ENCODE assay signal across 37 cellular contexts in genomic region chr11:1581976-1582375, GRCh38. TPM values are rescaled to one million over a fixed set of nuclear protein-coding genes. Genes with fewer than 3 reads are reported as not detected.
"Had no signal": no experiment of that assay in that cellular context is flagged by ENCODE, and none has a peak within 500 bp of the region (broad histone marks: within the 10 kb centered on the region; RNA-seq: fewer than 3 reads in every experiment).

No MANE protein-coding gene starts in this region.

- H3K4me1 Mint-ChIP-seq: activated CD8-positive, alpha-beta memory T cell treated with anti-CD3 and anti-CD28 coated beads, Interleukin-2, amount 10 ng/mL, durations not matched to agents 7 days and 5 days; activated naive CD8-positive, alpha-beta T cell treated with anti-CD3 and anti-CD28 coated beads, Interleukin-2, amount 10 ng/mL, durations not matched to agents 7 days and 5 days had no signal

- H3K36me3 ChIP-seq: brain microvascular endothelial cell, breast epithelium had no signal

- H3K4me3 ChIP-seq: body of pancreas, breast epithelium had no signal

- DNase-seq: activated B cell treated with CpG ODN at 0.5 μM for 24 hours; activated CD4-positive, alpha-beta memory T cell treated with anti-CD3 and anti-CD28 coated beads, Interleukin-2, amount 10 ng/mL, durations not matched to agents 7 days and 5 days; activated CD4-positive, alpha-beta T cell treated with anti-CD3 and anti-CD28 coated beads for 1 hour; activated CD4-positive, alpha-beta T cell treated with anti-CD3 and anti-CD28 coated beads for 36 hours; activated CD4-positive, alpha-beta T cell treated with anti-CD3 and anti-CD28 coated beads for 48 hours; activated CD4-positive, alpha-beta T cell treated with anti-CD3 and anti-CD28 coated beads, Interleukin-2, amount 10 ng/mL, durations not matched to agents 7 days and 5 days; activated CD4-positive, alpha-beta T cell treated with anti-CD3 and anti-CD28 coated beads, Interleukin-2, amount 50 U/mL, for 48 hours; activated CD8-positive, alpha-beta memory T cell treated with anti-CD3 and anti-CD28 coated beads for 24 hours; activated CD8-positive, alpha-beta memory T cell treated with anti-CD3 and anti-CD28 coated beads, Interleukin-2, amount 10 ng/mL, durations not matched to agents 7 days and 5 days; activated CD8-positive, alpha-beta memory T cell treated with anti-CD3 and anti-CD28 coated beads, Interleukin-2, amount 50 U/mL, for 48 hours; activated CD8-positive, alpha-beta T cell treated with anti-CD3 and anti-CD28 coated beads, Interleukin-2, amount 10 ng/mL, durations not matched to agents 7 days and 5 days; activated effector memory CD4-positive, alpha-beta T cell treated with Interleukin-2 at 50 U/mL for 16 hours; activated gamma-delta T cell; activated naive CD4-positive, alpha-beta T cell treated with anti-CD3 and anti-CD28 coated beads, Interleukin-2, amount 10 ng/mL, durations not matched to agents 7 days and 5 days; activated naive CD4-positive, alpha-beta T cell treated with Interleukin-2 at 50 U/mL for 16 hours; activated naive CD8-positive, alpha-beta T cell treated with anti-CD3 and anti-CD28 coated beads, Interleukin-2, amount 10 ng/mL, durations not matched to agents 7 days and 5 days; activated naive CD8-positive, alpha-beta T cell treated with anti-CD3 and anti-CD28 coated beads, Interleukin-2, amount 50 U/mL, for 24 hours; activated T-cell treated with anti-CD3 and anti-CD28 coated beads, Interleukin-2, amount 50 U/mL, for 24 hours; activated T-cell treated with anti-CD3 and anti-CD28 coated beads, Interleukin-2, amount 50 U/mL, for 48 hours; amygdala; aorta; body of pancreas; brain microvascular endothelial cell; cerebellar nuclear complex; T-helper 17 cell had no signal

- H3K4me1 ChIP-seq: body of pancreas, breast epithelium had no signal

- H3K27ac Mint-ChIP-seq: activated B cell treated with CpG ODN at 0.5 μM for 24 hours; activated CD4-positive, alpha-beta memory T cell treated with anti-CD3 and anti-CD28 coated beads, Interleukin-2, amount 10 ng/mL, durations not matched to agents 7 days and 5 days; activated CD4-positive, alpha-beta T cell treated with anti-CD3 and anti-CD28 coated beads for 36 hours; activated CD4-positive, alpha-beta T cell treated with anti-CD3 and anti-CD28 coated beads, Interleukin-2, amount 10 ng/mL, durations not matched to agents 7 days and 5 days; activated CD8-positive, alpha-beta memory T cell treated with anti-CD3 and anti-CD28 coated beads, Interleukin-2, amount 10 ng/mL, durations not matched to agents 7 days and 5 days; activated CD8-positive, alpha-beta T cell treated with anti-CD3 and anti-CD28 coated beads, Interleukin-2, amount 10 ng/mL, durations not matched to agents 7 days and 5 days; activated naive CD4-positive, alpha-beta T cell treated with anti-CD3 and anti-CD28 coated beads, Interleukin-2, amount 10 ng/mL, durations not matched to agents 7 days and 5 days; activated naive CD4-positive, alpha-beta T cell treated with anti-CD3 and anti-CD28 coated beads, Interleukin-2, amount 50 U/mL, for 24 hours; activated naive CD8-positive, alpha-beta T cell; activated naive CD8-positive, alpha-beta T cell treated with anti-CD3 and anti-CD28 coated beads, Interleukin-2, amount 10 ng/mL, durations not matched to agents 7 days and 5 days; activated naive CD8-positive, alpha-beta T cell treated with anti-CD3 and anti-CD28 coated beads, Interleukin-2, amount 50 U/mL, for 24 hours; activated T-cell treated with anti-CD3 and anti-CD28 coated beads, Interleukin-2, amount 50 U/mL, for 24 hours; activated T-helper 2 cell treated with anti-CD3 and anti-CD28 coated beads, Interferon-gamma antibody, Interleukin-2, Interleukin-4, amounts not matched to agents 10 μg/mL and 5 μg/mL and 100 μg/mL, durations not matched to agents 14 hours and 24 hours and 36 hours; T-helper 17 cell had no signal

- H3K9me3 Mint-ChIP-seq: activated naive CD4-positive, alpha-beta T cell treated with anti-CD3 and anti-CD28 coated beads, Interleukin-2, amount 50 U/mL, for 24 hours; activated T-cell treated with anti-CD3 and anti-CD28 coated beads, Interleukin-2, amount 50 U/mL, for 24 hours; central memory CD8-positive, alpha-beta T cell had no signal

- H3K4me3 Mint-ChIP-seq: activated B cell treated with CpG ODN at 0.5 μM for 24 hours; activated CD4-positive, alpha-beta memory T cell treated with anti-CD3 and anti-CD28 coated beads, Interleukin-2, amount 10 ng/mL, durations not matched to agents 7 days and 5 days; activated CD4-positive, alpha-beta T cell treated with anti-CD3 and anti-CD28 coated beads for 36 hours; activated CD4-positive, alpha-beta T cell treated with anti-CD3 and anti-CD28 coated beads, Interleukin-2, amount 10 ng/mL, durations not matched to agents 7 days and 5 days; activated CD8-positive, alpha-beta memory T cell treated with anti-CD3 and anti-CD28 coated beads, Interleukin-2, amount 10 ng/mL, durations not matched to agents 7 days and 5 days; activated CD8-positive, alpha-beta T cell treated with anti-CD3 and anti-CD28 coated beads, Interleukin-2, amount 10 ng/mL, durations not matched to agents 7 days and 5 days; activated naive CD4-positive, alpha-beta T cell treated with anti-CD3 and anti-CD28 coated beads, Interleukin-2, amount 10 ng/mL, durations not matched to agents 7 days and 5 days; activated naive CD4-positive, alpha-beta T cell treated with anti-CD3 and anti-CD28 coated beads, Interleukin-2, amount 50 U/mL, for 24 hours; activated naive CD8-positive, alpha-beta T cell; activated naive CD8-positive, alpha-beta T cell treated with anti-CD3 and anti-CD28 coated beads, Interleukin-2, amount 10 ng/mL, durations not matched to agents 7 days and 5 days; activated naive CD8-positive, alpha-beta T cell treated with anti-CD3 and anti-CD28 coated beads, Interleukin-2, amount 50 U/mL, for 24 hours; activated T-cell treated with anti-CD3 and anti-CD28 coated beads, Interleukin-2, amount 50 U/mL, for 24 hours; central memory CD8-positive, alpha-beta T cell; T-helper 17 cell had no signal

- H3K36me3 Mint-ChIP-seq: activated CD8-positive, alpha-beta memory T cell treated with anti-CD3 and anti-CD28 coated beads, Interleukin-2, amount 10 ng/mL, durations not matched to agents 7 days and 5 days; activated naive CD4-positive, alpha-beta T cell treated with anti-CD3 and anti-CD28 coated beads, Interleukin-2, amount 10 ng/mL, durations not matched to agents 7 days and 5 days; activated naive CD8-positive, alpha-beta T cell treated with anti-CD3 and anti-CD28 coated beads, Interleukin-2, amount 10 ng/mL, durations not matched to agents 7 days and 5 days had no signal

- H3K27ac ChIP-seq: body of pancreas, brain microvascular endothelial cell, breast epithelium, VCaP had no signal

- H3K27me3 Mint-ChIP-seq: central memory CD8-positive, alpha-beta T cell; T-helper 17 cell had no signal

- H3K27me3 ChIP-seq: body of pancreas, brain microvascular endothelial cell, breast epithelium had no signal

- H3K9me3 ChIP-seq: body of pancreas had no signal

- ATAC-seq: activated CD4-positive, alpha-beta T cell treated with anti-CD3 and anti-CD28 coated beads for 36 hours; activated CD8-positive, alpha-beta memory T cell treated with anti-CD3 and anti-CD28 coated beads, Interleukin-2, amount 10 ng/mL, durations not matched to agents 7 days and 5 days; activated CD8-positive, alpha-beta T cell treated with anti-CD3 and anti-CD28 coated beads, Interleukin-2, amount 10 ng/mL, durations not matched to agents 7 days and 5 days; activated naive CD8-positive, alpha-beta T cell treated with anti-CD3 and anti-CD28 coated beads, Interleukin-2, amount 50 U/mL, for 24 hours; body of pancreas; T-helper 17 cell had no signal

RNA-seq across cellular contexts. Expression of gene KRTAP5-1, which starts 3.1 kb away (rescaled TPM):
- total RNA-seq: activated B cell treated with CpG ODN at 0.5 μM for 24 hours; activated CD4-positive, alpha-beta memory T cell treated with anti-CD3 and anti-CD28 coated beads, Interleukin-2, amount 10 ng/mL, durations not matched to agents 7 days and 5 days; activated CD4-positive, alpha-beta T cell treated with anti-CD3 and anti-CD28 coated beads for 36 hours; activated CD4-positive, alpha-beta T cell treated with anti-CD3 and anti-CD28 coated beads, Interleukin-2, amount 10 ng/mL, durations not matched to agents 7 days and 5 days; activated CD8-positive, alpha-beta memory T cell treated with anti-CD3 and anti-CD28 coated beads, Interleukin-2, amount 10 ng/mL, durations not matched to agents 7 days and 5 days; activated CD8-positive, alpha-beta T cell treated with anti-CD3 and anti-CD28 coated beads, Interleukin-2, amount 10 ng/mL, durations not matched to agents 7 days and 5 days; activated naive CD8-positive, alpha-beta T cell treated with anti-CD3 and anti-CD28 coated beads, Interleukin-2, amount 10 ng/mL, durations not matched to agents 7 days and 5 days; activated T-helper 2 cell treated with anti-CD3 and anti-CD28 coated beads, Interferon-gamma antibody, Interleukin-2, Interleukin-4, amounts not matched to agents 10 μg/mL and 5 μg/mL and 100 μg/mL, durations not matched to agents 14 hours and 24 hours and 36 hours; aorta; astrocyte; body of pancreas; breast epithelium; cardiac septum; chondrocyte; T-helper 1 cell treated with Interleukin-12 subunit alpha and Interleukin-12 subunit beta and Interleukin-4 antibody, amounts not matched to agents 30 ng/mL and 1 ng/mL, for 36 hours; T-helper 17 cell; T-helper 2 cell treated with Interferon-gamma antibody and Interleukin-4, amounts not matched to agents 100 ng/mL and 5 ng/mL, for 36 hours had no signal
- polyA plus RNA-seq: adipose tissue, aorta had no signal

RNA-seq across cellular contexts. Expression of gene KRTAP5-2, which starts 16.1 kb away (rescaled TPM):
- total RNA-seq: activated B cell treated with CpG ODN at 0.5 μM for 24 hours; activated CD4-positive, alpha-beta memory T cell treated with anti-CD3 and anti-CD28 coated beads, Interleukin-2, amount 10 ng/mL, durations not matched to agents 7 days and 5 days; activated CD4-positive, alpha-beta T cell treated with anti-CD3 and anti-CD28 coated beads for 36 hours; activated CD4-positive, alpha-beta T cell treated with anti-CD3 and anti-CD28 coated beads, Interleukin-2, amount 10 ng/mL, durations not matched to agents 7 days and 5 days; activated CD8-positive, alpha-beta memory T cell treated with anti-CD3 and anti-CD28 coated beads, Interleukin-2, amount 10 ng/mL, durations not matched to agents 7 days and 5 days; activated CD8-positive, alpha-beta T cell treated with anti-CD3 and anti-CD28 coated beads, Interleukin-2, amount 10 ng/mL, durations not matched to agents 7 days and 5 days; activated naive CD8-positive, alpha-beta T cell treated with anti-CD3 and anti-CD28 coated beads, Interleukin-2, amount 10 ng/mL, durations not matched to agents 7 days and 5 days; activated T-helper 2 cell treated with anti-CD3 and anti-CD28 coated beads, Interferon-gamma antibody, Interleukin-2, Interleukin-4, amounts not matched to agents 10 μg/mL and 5 μg/mL and 100 μg/mL, durations not matched to agents 14 hours and 24 hours and 36 hours; aorta; astrocyte; body of pancreas; breast epithelium; cardiac septum; chondrocyte; T-helper 1 cell treated with Interleukin-12 subunit alpha and Interleukin-12 subunit beta and Interleukin-4 antibody, amounts not matched to agents 30 ng/mL and 1 ng/mL, for 36 hours; T-helper 17 cell; T-helper 2 cell treated with Interferon-gamma antibody and Interleukin-4, amounts not matched to agents 100 ng/mL and 5 ng/mL, for 36 hours had no signal
- polyA plus RNA-seq: aorta had no signal

RNA-seq across cellular contexts. Expression of gene KRTAP5-3, which starts 26.3 kb away (rescaled TPM):
- total RNA-seq: activated B cell treated with CpG ODN at 0.5 μM for 24 hours; activated CD4-positive, alpha-beta memory T cell treated with anti-CD3 and anti-CD28 coated beads, Interleukin-2, amount 10 ng/mL, durations not matched to agents 7 days and 5 days; activated CD4-positive, alpha-beta T cell treated with anti-CD3 and anti-CD28 coated beads for 36 hours; activated CD4-positive, alpha-beta T cell treated with anti-CD3 and anti-CD28 coated beads, Interleukin-2, amount 10 ng/mL, durations not matched to agents 7 days and 5 days; activated CD8-positive, alpha-beta memory T cell treated with anti-CD3 and anti-CD28 coated beads, Interleukin-2, amount 10 ng/mL, durations not matched to agents 7 days and 5 days; activated CD8-positive, alpha-beta T cell treated with anti-CD3 and anti-CD28 coated beads, Interleukin-2, amount 10 ng/mL, durations not matched to agents 7 days and 5 days; activated naive CD8-positive, alpha-beta T cell treated with anti-CD3 and anti-CD28 coated beads, Interleukin-2, amount 10 ng/mL, durations not matched to agents 7 days and 5 days; activated T-helper 2 cell treated with anti-CD3 and anti-CD28 coated beads, Interferon-gamma antibody, Interleukin-2, Interleukin-4, amounts not matched to agents 10 μg/mL and 5 μg/mL and 100 μg/mL, durations not matched to agents 14 hours and 24 hours and 36 hours; aorta; astrocyte; body of pancreas; breast epithelium; cardiac septum; chondrocyte; T-helper 1 cell treated with Interleukin-12 subunit alpha and Interleukin-12 subunit beta and Interleukin-4 antibody, amounts not matched to agents 30 ng/mL and 1 ng/mL, for 36 hours; T-helper 17 cell; T-helper 2 cell treated with Interferon-gamma antibody and Interleukin-4, amounts not matched to agents 100 ng/mL and 5 ng/mL, for 36 hours had no signal
- polyA plus RNA-seq: adipose tissue, aorta had no signal

RNA-seq across cellular contexts. Expression of gene KRTAP5-4, which starts 40.0 kb away (rescaled TPM):
- total RNA-seq: activated B cell treated with CpG ODN at 0.5 μM for 24 hours; activated CD4-positive, alpha-beta memory T cell treated with anti-CD3 and anti-CD28 coated beads, Interleukin-2, amount 10 ng/mL, durations not matched to agents 7 days and 5 days; activated CD4-positive, alpha-beta T cell treated with anti-CD3 and anti-CD28 coated beads for 36 hours; activated CD4-positive, alpha-beta T cell treated with anti-CD3 and anti-CD28 coated beads, Interleukin-2, amount 10 ng/mL, durations not matched to agents 7 days and 5 days; activated CD8-positive, alpha-beta memory T cell treated with anti-CD3 and anti-CD28 coated beads, Interleukin-2, amount 10 ng/mL, durations not matched to agents 7 days and 5 days; activated CD8-positive, alpha-beta T cell treated with anti-CD3 and anti-CD28 coated beads, Interleukin-2, amount 10 ng/mL, durations not matched to agents 7 days and 5 days; activated naive CD8-positive, alpha-beta T cell treated with anti-CD3 and anti-CD28 coated beads, Interleukin-2, amount 10 ng/mL, durations not matched to agents 7 days and 5 days; activated T-helper 2 cell treated with anti-CD3 and anti-CD28 coated beads, Interferon-gamma antibody, Interleukin-2, Interleukin-4, amounts not matched to agents 10 μg/mL and 5 μg/mL and 100 μg/mL, durations not matched to agents 14 hours and 24 hours and 36 hours; aorta; astrocyte; body of pancreas; breast epithelium; cardiac septum; chondrocyte; T-helper 1 cell treated with Interleukin-12 subunit alpha and Interleukin-12 subunit beta and Interleukin-4 antibody, amounts not matched to agents 30 ng/mL and 1 ng/mL, for 36 hours; T-helper 17 cell; T-helper 2 cell treated with Interferon-gamma antibody and Interleukin-4, amounts not matched to agents 100 ng/mL and 5 ng/mL, for 36 hours had no signal
- polyA plus RNA-seq: adipose tissue, aorta had no signal
